Comparison of ENCODE assay signal across 9 cellular contexts in genomic region chr3:129181834-129182233, GRCh38. TPM values are rescaled to one million over a fixed set of nuclear protein-coding genes. Genes with fewer than 3 reads are reported as not detected.
A peak's percentile ranks its signal among the peaks of the same experiment; 100 is the strongest.
DNase-seq lines count a peak whose midpoint lies in the region; ATAC-seq and TF ChIP-seq lines count a peak whose summit lies in the region.
"Had no signal": no experiment of that assay in that cellular context is flagged by ENCODE, and none has a peak within 500 bp of the region (broad histone marks: within the 10 kb centered on the region; RNA-seq: fewer than 3 reads in every experiment).

No MANE protein-coding gene starts in this region.

- H3K27me3 ChIP-seq in heart left ventricle: no peaks in the 10 kb centered on the region

- in situ Hi-C loops in astrocyte of the cerebellum (cut with HindIII; ENCODE audit: low sequenced_read_pairs): no loop called here

- peak overlapping the region; percentile 100 for H3K4me3 Mint-ChIP-seq in memory B cell

- no peak for TF ChIP-seq POLR2A in heart left ventricle (IDR thresholded peaks at IDR 0.05)

- peaks cover 27% of the 10 kb centered on the region for H3K4me1 Mint-ChIP-seq in memory B cell

- H3K36me3 ChIP-seq in heart left ventricle (peaks cover 0 to 38% (median 28%) of the 10 kb centered on the region in 9 donors), urinary bladder (ENCODE audit: insufficient read depth) (peaks cover 2% of the 10 kb centered on the region)

- H3K27ac ChIP-seq in heart left ventricle (peak overlapping the region in 11 of 12 donors; percentile 92 to 100 (median 97)), urinary bladder (ENCODE audit: low read depth) (no peak overlapping the region)

- peak overlapping the region; percentile 100 for H3K27ac Mint-ChIP-seq in memory B cell

- H3K27me3 Mint-ChIP-seq in memory B cell: no peaks in the 10 kb centered on the region

- peaks cover 25 to 80% (median 65%) of the 10 kb centered on the region in 12 donors for H3K4me1 ChIP-seq in heart left ventricle
- no peaks in the 10 kb centered on the region for H3K4me1 ChIP-seq in urinary bladder (ENCODE audit: insufficient read depth)

- H3K9me3 Mint-ChIP-seq in memory B cell: no peaks in the 10 kb centered on the region

- H3K36me3 Mint-ChIP-seq in memory B cell: peaks cover 9% of the 10 kb centered on the region

- intact Hi-C loops in heart left ventricle (cut with DNase I) (loop anchor here in 8 of 10 donors (2.0 to 5.0 kb wide), 5 partner anchors 19 to 65 kb away; partner anchors contain the start of genes COPG1 (in 5 of the 8) and RAB43 (in 1 of the 8)), cardiac septum (cut with DNase I) (loop anchor here (5.0 kb wide), 2 partner anchors 45 to 65 kb away; partner anchors contain the start of gene COPG1)

- H3K4me3 ChIP-seq in heart left ventricle (peak overlapping the region; percentile 66 to 99 (median 88)), astrocyte of the cerebellum (ENCODE audit: low read depth, low read length) (peak overlapping the region; percentile 98), urinary bladder (ENCODE audit: low read depth, low read length) (peak overlapping the region; percentile 86)

- TF ChIP-seq CTCF in heart left ventricle (IDR thresholded peaks at IDR 0.05) (no peak), astrocyte of the cerebellum (IDR thresholded peaks at IDR 0.05; ENCODE audit: low read depth, low read length, missing control alignments) (no peak)

- ATAC-seq in heart left ventricle (no peak), memory B cell (ENCODE audit: low read depth) (no peak), GM18861 (IDR thresholded peaks at IDR 0.05; ENCODE audit: unreplicated experiment) (no peak)

- WGBS in heart left ventricle, 4 donors: 2 to 3% (median 2%) methylated on average over 2 of the region's 2 CpGs
- 7% methylated on average over 2 of the region's 2 CpGs for WGBS in urinary bladder

- DNase-seq in heart left ventricle (no peak), cardiac septum (ENCODE audit: low spot score) (no peak), astrocyte of the cerebellum (ENCODE audit: low read depth) (no peak), memory B cell (ENCODE audit: low spot score in 2 of 2) (no peak), NCI-H1694 treated with DMSO at 0.1 percent for 48 hours (lab: John Stamatoyannopoulos, UW) (no peak), H4 (ENCODE audit: low spot score) (no peak)
- DNase-seq: NCI-H2171 had no signal

- no peaks in the 10 kb centered on the region for H3K9me3 ChIP-seq in heart left ventricle

RNA-seq across cellular contexts. Expression of gene CNBP, which starts 1.9 kb away (rescaled TPM):
- total RNA-seq in heart left ventricle: 100 to 1,000 TPM; 388 to 743 (median 512) TPM
- polyA plus RNA-seq in heart left ventricle: 100 to 1,000 TPM; 376 to 501 TPM
- total RNA-seq in cardiac septum: 458 TPM
- total RNA-seq in urinary bladder: 237 TPM
- 517 TPM for polyA plus RNA-seq in urinary bladder
- 336 and 394 TPM in 2 replicates for total RNA-seq in H4 (2014; rRNA removed; shearing (Covaris generic))

RNA-seq across cellular contexts. Expression of gene ISY1, which starts 21.0 kb away (rescaled TPM):
- total RNA-seq in heart left ventricle (10 to 100 TPM; 14.9 to 31.2 (median 24.5) TPM), cardiac septum (23.9 TPM), urinary bladder (30.1 TPM)
- polyA plus RNA-seq in heart left ventricle (10 to 100 TPM; 16.2 to 27.0 TPM), urinary bladder (34.8 TPM)
- total RNA-seq in H4 (2014; rRNA removed; shearing (Covaris generic)): 51.2 and 54.9 TPM in 2 replicates
